Comparison of ENCODE assay signal across 1 cellular context in the genomic region with DNA sequence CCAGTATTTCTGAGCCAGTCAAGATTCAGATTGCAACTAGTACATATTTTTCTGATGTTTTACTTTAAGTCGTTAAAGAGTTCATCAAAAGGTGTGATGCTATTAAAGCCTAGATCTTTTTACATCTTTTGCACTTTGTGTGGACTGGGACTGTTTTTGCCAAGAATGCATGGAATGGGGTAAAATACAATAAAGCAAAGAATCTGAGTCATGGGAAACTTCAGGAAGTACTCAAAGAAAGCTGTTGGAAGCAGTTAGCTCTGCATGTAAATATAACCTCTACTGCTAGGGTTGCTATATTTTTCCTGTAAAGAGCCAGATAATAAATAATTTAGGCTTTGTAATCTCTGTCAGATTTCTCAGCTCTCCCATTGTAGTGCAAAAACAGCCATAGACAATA.
A peak's percentile ranks its signal among the peaks of the same experiment; 100 is the strongest.
TF ChIP-seq lines count a peak whose summit lies in the region.

No MANE protein-coding gene starts in this region.

TF ChIP-seq in endothelial cell of umbilical vein, 7 proteins besides CTCF, POLR2A, EP300 and RAD21 (continued from another document):
- TF ChIP-seq JUN (IDR thresholded peaks at IDR 0.05; ENCODE audit: borderline replicate concordance, insufficient read depth, insufficient read length, low read depth) (peak; percentile 50), GATA2 (IDR thresholded peaks at IDR 0.05; ENCODE audit: insufficient read depth, insufficient read length, low read depth, low read length) (no peak)
TF ChIP-seq in endothelial cell of umbilical vein: peak in this region for 3.
